9 cellular contexts compared by ENCODE assay signal in genomic region chr12:49121047-49121696, GRCh38. TPM values are rescaled to one million over a fixed set of nuclear protein-coding genes. Genes with fewer than 3 reads are reported as not detected.
A peak's percentile ranks its signal among the peaks of the same experiment; 100 is the strongest.
DNase-seq lines count a peak whose midpoint lies in the region; ATAC-seq, FAIRE-seq and TF ChIP-seq lines count a peak whose summit lies in the region.
"Had no signal": no experiment of that assay in that cellular context is flagged by ENCODE, and none has a peak within 500 bp of the region (broad histone marks: within the 10 kb centered on the region; RNA-seq: fewer than 3 reads in every experiment).

No MANE protein-coding gene starts in this region.

- peak; percentile 88 for FAIRE-seq in A204.1 (lab: Jason Lieb, UNC)

- no peak overlapping the region for H3K14ac ChIP-seq in neuronal stem cell (ENCODE audit: low read length)

- no peaks in the 10 kb centered on the region for H3K36me3 ChIP-seq in neuronal stem cell (replicated peaks in 1 of 2; ENCODE audit: control insufficient read depth in 2 of 2, insufficient read depth in 2 of 2, low read length in 2 of 2)

- no peak for TF ChIP-seq CTCF in activated CD8-positive, alpha-beta T cell treated with anti-CD3 and anti-CD28 coated beads for 36 hours (IDR thresholded peaks at IDR 0.05)

- H2BK5ac ChIP-seq in neuronal stem cell (ENCODE audit: low read length): no peak overlapping the region

- no peak overlapping the region for H4K8ac ChIP-seq in neuronal stem cell (ENCODE audit: low read depth, low read length)

- H3K27me3 Mint-ChIP-seq in activated CD8-positive, alpha-beta T cell treated with anti-CD3 and anti-CD28 coated beads for 36 hours: no peaks in the 10 kb centered on the region
- H3K27me3 Mint-ChIP-seq: activated naive CD4-positive, alpha-beta T cell treated with anti-CD3 and anti-CD28 coated beads, Interleukin-2, amount 50 U/mL, for 24 hours had no signal

- no peak for ATAC-seq in GM21447 (IDR thresholded peaks at IDR 0.05; ENCODE audit: unreplicated experiment)
- ATAC-seq in activated CD8-positive, alpha-beta T cell treated with anti-CD3 and anti-CD28 coated beads for 36 hours: no peak

- H3K4me1 Mint-ChIP-seq in activated CD8-positive, alpha-beta T cell treated with anti-CD3 and anti-CD28 coated beads for 36 hours (ENCODE audit: low read depth): no peaks in the 10 kb centered on the region
- H3K4me1 Mint-ChIP-seq: activated naive CD4-positive, alpha-beta T cell treated with anti-CD3 and anti-CD28 coated beads, Interleukin-2, amount 50 U/mL, for 24 hours had no signal

- H2AK5ac ChIP-seq in neuronal stem cell (ENCODE audit: low read depth, low read length): no peak overlapping the region

- H2BK15ac ChIP-seq in neuronal stem cell (ENCODE audit: low read length): no peak overlapping the region

- POLR2A ChIA-PET in activated CD8-positive, alpha-beta T cell treated with anti-CD3 and anti-CD28 coated beads for 36 hours (lab: Charles Lee): interaction anchor here (1.8 to 6.2 kb wide), 2 partner anchors 9 to 11 kb away, joined by 8 to 56 read pairs; partner anchors contain the start of genes LMBR1L and TUBA1B

- no CpG with 5 or more reads among the region's 6 CpGs for WGBS in neuronal stem cell (ENCODE audit: extremely low coverage in 2 of 2, insufficient read length in 2 of 2, insufficient replicate concordance in 1 of 2), 2 donors

- no peak overlapping the region for H2BK120ac ChIP-seq in neuronal stem cell (ENCODE audit: low read depth, low read length)

- H3K4me3 ChIP-seq in neuronal stem cell (ENCODE audit: low read length in 2 of 2): no peak overlapping the region

- H3K4me3 Mint-ChIP-seq in activated CD8-positive, alpha-beta T cell treated with anti-CD3 and anti-CD28 coated beads for 36 hours: no peak overlapping the region
- H3K4me3 Mint-ChIP-seq: activated naive CD4-positive, alpha-beta T cell treated with anti-CD3 and anti-CD28 coated beads, Interleukin-2, amount 50 U/mL, for 24 hours had no signal

- peak overlapping the region; percentile 67 for H2AFZ ChIP-seq in neuronal stem cell (ENCODE audit: low read length)

- H3K9ac ChIP-seq in neuronal stem cell (ENCODE audit: low read depth, low read length, poor library complexity): no peak overlapping the region

- no peaks in the 10 kb centered on the region for H3K36me3 Mint-ChIP-seq in activated CD8-positive, alpha-beta T cell treated with anti-CD3 and anti-CD28 coated beads for 36 hours (ENCODE audit: low read depth)
- H3K36me3 Mint-ChIP-seq: activated naive CD4-positive, alpha-beta T cell treated with anti-CD3 and anti-CD28 coated beads, Interleukin-2, amount 50 U/mL, for 24 hours had no signal

- no peak overlapping the region for H3K4ac ChIP-seq in neuronal stem cell (ENCODE audit: low read length)

- H2BK12ac ChIP-seq in neuronal stem cell (ENCODE audit: low read length): no peak overlapping the region

- no peak overlapping the region for H3K27ac ChIP-seq in neuronal stem cell (replicated peaks; ENCODE audit: low read length)

- H3K9me3 Mint-ChIP-seq in activated CD8-positive, alpha-beta T cell treated with anti-CD3 and anti-CD28 coated beads for 36 hours: no peaks in the 10 kb centered on the region
- H3K9me3 Mint-ChIP-seq: activated naive CD4-positive, alpha-beta T cell treated with anti-CD3 and anti-CD28 coated beads, Interleukin-2, amount 50 U/mL, for 24 hours had no signal

- peaks cover 2% of the 10 kb centered on the region in 2 donors for H3K4me1 ChIP-seq in neuronal stem cell (ENCODE audit: control insufficient read depth in 2 of 2, insufficient read depth in 1 of 2, low read depth in 1 of 2, low read length in 2 of 2)

- no peaks in the 10 kb centered on the region for H3K27me3 ChIP-seq in neuronal stem cell (ENCODE audit: control insufficient read depth in 3 of 3, insufficient read depth in 3 of 3, low read depth in 1 of 3, low read length in 3 of 3)

- H4K91ac ChIP-seq in neuronal stem cell (ENCODE audit: low read depth, low read length, poor library complexity): no peak overlapping the region

- peak; percentile 53 for DNase-seq in H4 (ENCODE audit: low spot score)
- DNase-seq in RPMI7951 (ENCODE audit: low read depth): peak; percentile 73
- peak; percentile 62 for DNase-seq in fibroblast of gingiva (ENCODE audit: low read depth)
- DNase-seq in neuronal stem cell (ENCODE audit: low spot score): peak; percentile 36
- DNase-seq in NCI-H446 treated with DMSO at 0.1 percent for 48 hours (lab: John Stamatoyannopoulos, UW): no peak
- DNase-seq in activated CD8-positive, alpha-beta T cell treated with anti-CD3 and anti-CD28 coated beads for 36 hours: no peak

- CTCF ChIA-PET in activated CD8-positive, alpha-beta T cell treated with anti-CD3 and anti-CD28 coated beads for 36 hours (lab: Charles Lee): interaction anchor here (0.6 to 3.7 kb wide), 5 partner anchors 10 to 268 kb away, joined by 3 to 22 read pairs (median 4); no protein-coding TSS in a partner anchor

- H3K18ac ChIP-seq in neuronal stem cell (ENCODE audit: low read length): no peak overlapping the region

- H3K4me2 ChIP-seq in neuronal stem cell (ENCODE audit: insufficient read depth, low read length, poor library complexity, severe bottlenecking): no peak overlapping the region

- H3K27ac Mint-ChIP-seq in activated CD8-positive, alpha-beta T cell treated with anti-CD3 and anti-CD28 coated beads for 36 hours: no peak overlapping the region
- H3K27ac Mint-ChIP-seq: activated naive CD4-positive, alpha-beta T cell treated with anti-CD3 and anti-CD28 coated beads, Interleukin-2, amount 50 U/mL, for 24 hours had no signal

- no peaks in the 10 kb centered on the region for H3K79me1 ChIP-seq in neuronal stem cell (ENCODE audit: low read depth, low read length)

- intact Hi-C loops in activated CD8-positive, alpha-beta T cell treated with anti-CD3 and anti-CD28 coated beads for 36 hours (cut with micrococcal nuclease): no loop called here

- H3K23ac ChIP-seq in neuronal stem cell (ENCODE audit: low read depth, low read length, poor library complexity): no peak overlapping the region

- H3K9me3 ChIP-seq in neuronal stem cell (replicated peaks in 1 of 2; ENCODE audit: control insufficient read depth in 2 of 2, insufficient read depth in 1 of 2, low read depth in 1 of 2, low read length in 2 of 2): no peaks in the 10 kb centered on the region

RNA-seq across cellular contexts. Expression of gene TUBA1B, which starts 10.0 kb away (rescaled TPM):
- total RNA-seq in H4 (2014; rRNA removed; shearing (Covaris generic)): 3,840 and 4,099 TPM in 2 replicates
- total RNA-seq in RPMI7951 (2014; rRNA removed; shearing (Covaris generic)): 2,897 and 4,302 TPM in 2 replicates
- 3,086 TPM for polyA plus RNA-seq in neuronal stem cell (2013, experiment 1 of 2)
- 3,054 TPM for polyA plus RNA-seq in neuronal stem cell (2013, experiment 2 of 2)
- 1,000 to 10,000 TPM; 2,169 to 2,181 TPM for total RNA-seq in activated CD8-positive, alpha-beta T cell treated with anti-CD3 and anti-CD28 coated beads for 36 hours

RNA-seq across cellular contexts. Expression of gene LMBR1L, which starts 10.5 kb away (rescaled TPM):
- total RNA-seq in H4 (2014; rRNA removed; shearing (Covaris generic)): 10.6 and 27.3 TPM in 2 replicates
- 11.7 and 24.5 TPM in 2 replicates for total RNA-seq in RPMI7951 (2014; rRNA removed; shearing (Covaris generic))
- 46.3 TPM for polyA plus RNA-seq in neuronal stem cell (2013, experiment 1 of 2)
- 47.9 TPM for polyA plus RNA-seq in neuronal stem cell (2013, experiment 2 of 2)
- total RNA-seq in activated CD8-positive, alpha-beta T cell treated with anti-CD3 and anti-CD28 coated beads for 36 hours: 10 to 100 TPM; 43.5 to 50.9 TPM

RNA-seq across cellular contexts. Expression of gene DHH, which starts 26.6 kb away (rescaled TPM):
- total RNA-seq in H4 (2014; rRNA removed; shearing (Covaris generic)): 0.02 TPM in 1 of 2 replicates, not detected in the other
- total RNA-seq in RPMI7951 (2014; rRNA removed; shearing (Covaris generic)): not detected in 2 replicates
- polyA plus RNA-seq in neuronal stem cell (2013, experiment 1 of 2): 0.14 TPM
- 0.12 TPM for polyA plus RNA-seq in neuronal stem cell (2013, experiment 2 of 2)
- under 1 TPM in 1 of 2 experiments, not detected in 1; 0.14 TPM for total RNA-seq in activated CD8-positive, alpha-beta T cell treated with anti-CD3 and anti-CD28 coated beads for 36 hours

RNA-seq across cellular contexts. Expression of gene RHEBL1, which starts 51.4 kb away (rescaled TPM):
- 0.99 and 2.4 TPM in 2 replicates for total RNA-seq in H4 (2014; rRNA removed; shearing (Covaris generic))
- total RNA-seq in RPMI7951 (2014; rRNA removed; shearing (Covaris generic)): 6.7 and 13.2 TPM in 2 replicates
- 4.0 TPM for polyA plus RNA-seq in neuronal stem cell (2013, experiment 1 of 2)
- 4.1 TPM for polyA plus RNA-seq in neuronal stem cell (2013, experiment 2 of 2)
- 10 to 100 TPM; 18.5 to 19.8 TPM for total RNA-seq in activated CD8-positive, alpha-beta T cell treated with anti-CD3 and anti-CD28 coated beads for 36 hours

Comparison
In these comparisons a context has a peak if more than half of its experiments do, and no peak if none do; other contexts are left out.
1. DNase-seq: peak in H4 (single experiment), RPMI7951 (single experiment), fibroblast of gingiva (single experiment) and neuronal stem cell (single experiment); none in NCI-H446 treated with DMSO at 0.1 percent for 48 hours (single experiment) and activated CD8-positive, alpha-beta T cell treated with anti-CD3 and anti-CD28 coated beads for 36 hours (single experiment).